Comparison of ENCODE assay signal across 19 cellular contexts in the genomic region with DNA sequence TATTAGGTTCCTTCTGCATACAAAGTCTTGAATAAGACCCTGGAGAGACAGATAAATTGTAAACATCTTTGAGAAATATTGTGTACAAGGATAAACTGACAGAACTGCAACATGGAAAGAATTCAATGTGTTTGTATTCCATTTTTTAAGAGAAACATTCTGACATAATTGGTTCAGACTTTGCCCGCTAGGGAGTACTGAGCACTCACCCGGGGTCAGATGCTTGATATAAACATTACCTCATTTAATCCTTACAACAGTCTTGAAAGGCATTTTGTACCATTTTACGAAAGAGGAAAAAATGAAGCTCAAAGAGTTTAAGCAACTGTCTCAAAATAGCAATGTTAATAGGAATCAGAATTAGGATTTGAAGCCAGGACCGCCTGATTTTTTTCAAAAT.
A peak's percentile ranks its signal among the peaks of the same experiment; 100 is the strongest.
DNase-seq lines count a peak whose midpoint lies in the region; ATAC-seq and TF ChIP-seq lines count a peak whose summit lies in the region.
"Had no signal": no experiment of that assay in that cellular context is flagged by ENCODE, and none has a peak within 500 bp of the region (broad histone marks: within the 10 kb centered on the region; RNA-seq: fewer than 3 reads in every experiment).

No MANE protein-coding gene starts in this region.

- CTCF ChIA-PET in IMR-90 (lab: Yijun Ruan, JAX), result no interaction called here

- H3K36me3 Mint-ChIP-seq in activated T-cell treated with anti-CD3 and anti-CD28 coated beads, Interleukin-2, amount 50 U/mL, for 72 hours (ENCODE audit: insufficient read depth in 2 of 2), result no peaks in the 10 kb centered on the region
- H3K36me3 Mint-ChIP-seq: CD4-positive, alpha-beta memory T cell had no signal

- no peak overlapping the region for H2AFZ ChIP-seq in IMR-90 (replicated peaks; ENCODE audit: low read length, poor library complexity)
- H2AFZ ChIP-seq: GM23338 had no signal

- peak overlapping the region; percentile 41 for H3K18ac ChIP-seq in IMR-90 (ENCODE audit: low read depth, low read length)

- no peak overlapping the region for H2AK9ac ChIP-seq in IMR-90 (replicated peaks; ENCODE audit: low read depth, low read length, poor library complexity)

- DNase-seq in AG08396 (ENCODE audit: low spot score) (peak; percentile 12), IMR-90 (peak; percentile 7), mucosa of descending colon (no peak), amniotic stem cell (lab: John Stamatoyannopoulos, UW) (no peak), mesenteric fat pad (ENCODE audit: low spot score) (no peak)
- DNase-seq in activated T-cell treated with anti-CD3 and anti-CD28 coated beads, Interleukin-2, amount 50 U/mL, for 72 hours, result no peak
- DNase-seq: 8988T; ACHN; C1 segment of cervical spinal cord; Calu3; CD4-positive, alpha-beta memory T cell; COR-L47; DMS79 treated with DMSO at 0.1 percent for 48 hours; GF-D8; H9; HFFc6 had no signal

- WGBS in IMR-90 (ENCODE audit: extremely low coverage in 2 of 2, insufficient read length in 1 of 2), 2 experiments, result no CpG with 5 or more reads among the region's 4 CpGs
- WGBS in gastroesophageal sphincter (ENCODE audit: low coverage in 1 of 2), 2 donors, result 14 to 41% methylated on average over 4 of the region's 4 CpGs

- peak overlapping the region; percentile 63; the same call in 1 of the 2 replicates for H4K5ac ChIP-seq in IMR-90 (ENCODE audit: low read depth, low read length)

- no peaks in the 10 kb centered on the region for H3K79me1 ChIP-seq in IMR-90 (ENCODE audit: low read depth in 1 of 2, low read length in 2 of 2)

- no peaks in the 10 kb centered on the region for H3K9me1 ChIP-seq in IMR-90 (ENCODE audit: insufficient read depth, low read length)

- H3K14ac ChIP-seq in IMR-90 (replicated peaks; ENCODE audit: low read depth, low read length), result no peak overlapping the region

- no peaks in the 10 kb centered on the region; the same call in 1 of the 2 replicates for H3K4me1 ChIP-seq in IMR-90 (ENCODE audit: control insufficient read depth, insufficient read depth, low read length)
- H3K4me1 ChIP-seq in gastroesophageal sphincter, result peaks cover 0 to 20% (median 0%) of the 10 kb centered on the region in 3 donors
- H3K4me1 ChIP-seq in mucosa of descending colon (ENCODE audit: low read depth), result no peaks in the 10 kb centered on the region
- H3K4me1 ChIP-seq: A549 had no signal

- no peak overlapping the region for H3K27ac Mint-ChIP-seq in activated T-cell treated with anti-CD3 and anti-CD28 coated beads, Interleukin-2, amount 50 U/mL, for 72 hours
- H3K27ac Mint-ChIP-seq: CD4-positive, alpha-beta memory T cell; GM23338; H9; HFFc6 had no signal

- in situ Hi-C loops in IMR-90 (cut with MboI; ENCODE audit: low sequenced_read_pairs), result no loop called here

- H2BK120ac ChIP-seq in IMR-90 (ENCODE audit: low read depth, low read length), result no peak overlapping the region

- no peak for TF ChIP-seq EP300 in gastroesophageal sphincter (IDR thresholded peaks at IDR 0.05)

- dilution Hi-C loops in IMR-90 (cut with HindIII; ENCODE audit: low sequenced_read_pairs, unreplicated experiment), result no loop called here

- H2BK15ac ChIP-seq in IMR-90 (ENCODE audit: low read depth, low read length), result no peak overlapping the region

- H3K56ac ChIP-seq in IMR-90 (ENCODE audit: extremely low read depth, insufficient read depth, low read length), result no peak overlapping the region

- H3K9ac ChIP-seq in IMR-90 (ENCODE audit: low read depth, low read length), result no peak overlapping the region

- H3K9me3 ChIP-seq in IMR-90 (ENCODE audit: control insufficient read depth, insufficient read depth, low read length), result no peaks in the 10 kb centered on the region
- no peaks in the 10 kb centered on the region for H3K9me3 ChIP-seq in gastroesophageal sphincter
- no peaks in the 10 kb centered on the region for H3K9me3 ChIP-seq in mucosa of descending colon
- H3K9me3 ChIP-seq: A549 had no signal

- H3K4me3 ChIP-seq in IMR-90 (ENCODE audit: insufficient read depth, low read depth, low read length) (no peak overlapping the region), gastroesophageal sphincter (no peak overlapping the region), mucosa of descending colon (no peak overlapping the region)
- H3K4me3 ChIP-seq: A549, GM23338 had no signal

- no peaks in the 10 kb centered on the region for H3K27me3 ChIP-seq in IMR-90 (ENCODE audit: control insufficient read depth, insufficient read depth, low read length)
- H3K27me3 ChIP-seq in gastroesophageal sphincter, result no peaks in the 10 kb centered on the region

- no peak overlapping the region for H3K4me3 Mint-ChIP-seq in activated T-cell treated with anti-CD3 and anti-CD28 coated beads, Interleukin-2, amount 50 U/mL, for 72 hours
- H3K4me3 Mint-ChIP-seq: CD4-positive, alpha-beta memory T cell; GM23338; H9; HFFc6 had no signal

- H3K23ac ChIP-seq in IMR-90 (ENCODE audit: low read depth, low read length), result no peak overlapping the region

- peak; percentile 56 for ATAC-seq in IMR-90 (ENCODE audit: low read depth)
- ATAC-seq in gastroesophageal sphincter, result peak; percentile 83
- peak; percentile 30 for ATAC-seq in mucosa of descending colon
- ATAC-seq in activated T-cell treated with anti-CD3 and anti-CD28 coated beads, Interleukin-2, amount 50 U/mL, for 72 hours (replicated peaks in 1 of 2), result no peak
- ATAC-seq: A549, GM23338 had no signal

- TF ChIP-seq POLR2A in IMR-90 (IDR thresholded peaks at IDR 0.05; ENCODE audit: low read depth, low read length), result no peak
- TF ChIP-seq POLR2A in gastroesophageal sphincter (IDR thresholded peaks at IDR 0.05), result no peak

- no peak overlapping the region for H4K8ac ChIP-seq in IMR-90 (ENCODE audit: low read depth in 2 of 2, low read length in 2 of 2)

- H3K4ac ChIP-seq in IMR-90 (ENCODE audit: low read depth, low read length), result no peak overlapping the region

- 0 out of 2 replicates have a peak overlapping the region, but pooled peaks have one; percentile 46 for H3K4me2 ChIP-seq in IMR-90 (ENCODE audit: low read depth, low read length)
- H3K4me2 ChIP-seq: A549, GM23338 had no signal

- TF ChIP-seq CTCF in IMR-90 (conservative IDR thresholded peaks at IDR 0.05; ENCODE audit: low read depth, low read length) (no peak), gastroesophageal sphincter (IDR thresholded peaks at IDR 0.05) (peak in 2 of 4 experiments; percentile 6 to 17), mucosa of descending colon (IDR thresholded peaks at IDR 0.05) (no peak)

- H2AK5ac ChIP-seq in IMR-90 (ENCODE audit: low read depth, low read length), result no peak overlapping the region

- H3K27ac ChIP-seq in IMR-90 (ENCODE audit: insufficient read depth, low read length) (peak overlapping the region; percentile 89; the same call in 1 of the 2 replicates), gastroesophageal sphincter (peak overlapping the region in 2 of 4 donors; percentile 1 to 38)
- H3K27ac ChIP-seq: A549 had no signal

- BruUV-seq in IMR-90 (replicated peaks; lab: Mats Ljungman, UMichigan), result no TSS peak

- no peak overlapping the region for H2BK5ac ChIP-seq in IMR-90 (ENCODE audit: low read depth, low read length, poor library complexity, severe bottlenecking)

- peaks cover 18% of the 10 kb centered on the region for H3K27me3 Mint-ChIP-seq in activated T-cell treated with anti-CD3 and anti-CD28 coated beads, Interleukin-2, amount 50 U/mL, for 72 hours (ENCODE audit: low read depth)

- no peak for TF ChIP-seq RAD21 in IMR-90 (IDR thresholded peaks at IDR 0.05; ENCODE audit: low read length)

- no peak overlapping the region for H2BK20ac ChIP-seq in IMR-90 (ENCODE audit: low read depth, low read length)

- no peaks in the 10 kb centered on the region for H3K4me1 Mint-ChIP-seq in activated T-cell treated with anti-CD3 and anti-CD28 coated beads, Interleukin-2, amount 50 U/mL, for 72 hours (ENCODE audit: low read depth)
- H3K4me1 Mint-ChIP-seq: CD4-positive, alpha-beta memory T cell; GM23338; H9 had no signal

- H4K91ac ChIP-seq in IMR-90 (ENCODE audit: insufficient read depth, low read depth, low read length), result no peak overlapping the region

- H3K9me3 Mint-ChIP-seq in activated T-cell treated with anti-CD3 and anti-CD28 coated beads, Interleukin-2, amount 50 U/mL, for 72 hours, result no peaks in the 10 kb centered on the region
- H3K9me3 Mint-ChIP-seq: CD4-positive, alpha-beta memory T cell; GM23338; H9; HFFc6 had no signal

- POLR2A ChIA-PET in IMR-90 (lab: Charles Lee; ENCODE audit: unreplicated experiment), result no interaction called here

- H3K36me3 ChIP-seq in IMR-90 (ENCODE audit: control insufficient read depth, insufficient read depth, low read length) (no peaks in the 10 kb centered on the region), gastroesophageal sphincter (no peaks in the 10 kb centered on the region), mucosa of descending colon (ENCODE audit: low read depth) (no peaks in the 10 kb centered on the region)

- H4K20me1 ChIP-seq in IMR-90 (ENCODE audit: insufficient read depth, low read length), result no peaks in the 10 kb centered on the region

- intact Hi-C loops in IMR-90 (cut with micrococcal nuclease) (no loop called here), mucosa of descending colon (cut with DNase I, micrococcal nuclease) (no loop called here)

TF ChIP-seq in IMR-90, 13 proteins besides CTCF, POLR2A, EP300 and RAD21:
- TF ChIP-seq, protein P1, sequence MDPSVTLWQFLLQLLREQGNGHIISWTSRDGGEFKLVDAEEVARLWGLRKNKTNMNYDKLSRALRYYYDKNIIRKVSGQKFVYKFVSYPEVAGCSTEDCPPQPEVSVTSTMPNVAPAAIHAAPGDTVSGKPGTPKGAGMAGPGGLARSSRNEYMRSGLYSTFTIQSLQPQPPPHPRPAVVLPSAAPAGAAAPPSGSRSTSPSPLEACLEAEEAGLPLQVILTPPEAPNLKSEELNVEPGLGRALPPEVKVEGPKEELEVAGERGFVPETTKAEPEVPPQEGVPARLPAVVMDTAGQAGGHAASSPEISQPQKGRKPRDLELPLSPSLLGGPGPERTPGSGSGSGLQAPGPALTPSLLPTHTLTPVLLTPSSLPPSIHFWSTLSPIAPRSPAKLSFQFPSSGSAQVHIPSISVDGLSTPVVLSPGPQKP (IDR thresholded peaks at IDR 0.05; ENCODE audit: borderline replicate concordance, low read depth, low read length), result no peak
TF ChIP-seq in IMR-90: peak in this region for 0.

Comparison
In these comparisons a context has a peak if more than half of its experiments do, and no peak if none do; other contexts are left out.
1. DNase-seq: peak in AG08396 (single experiment) and IMR-90 (single experiment); none in mucosa of descending colon (0 of 3), activated T-cell treated with anti-CD3 and anti-CD28 coated beads, Interleukin-2, amount 50 U/mL, for 72 hours (0 of 2), amniotic stem cell (single experiment) and mesenteric fat pad (single experiment).
2. ATAC-seq: peak in IMR-90 (single experiment), gastroesophageal sphincter (single experiment) and mucosa of descending colon (single experiment); none in activated T-cell treated with anti-CD3 and anti-CD28 coated beads, Interleukin-2, amount 50 U/mL, for 72 hours (0 of 2).